In genomic region chr9:2559212-2560152, GRCh38 we compare ENCODE assay signal across 8 cellular contexts.
A peak's percentile ranks its signal among the peaks of the same experiment; 100 is the strongest.
DNase-seq lines count a peak whose midpoint lies in the region; ATAC-seq and TF ChIP-seq lines count a peak whose summit lies in the region.
"Had no signal": no experiment of that assay in that cellular context is flagged by ENCODE, and none has a peak within 500 bp of the region (broad histone marks: within the 10 kb centered on the region; RNA-seq: fewer than 3 reads in every experiment).

No MANE protein-coding gene starts in this region.

- H3K4me1 Mint-ChIP-seq in naive thymus-derived CD8-positive, alpha-beta T cell = no peaks in the 10 kb centered on the region
- H3K4me1 Mint-ChIP-seq in activated T-cell treated with anti-CD3 and anti-CD28 coated beads, Interleukin-2, amount 50 U/mL, for 4 hours (ENCODE audit: low read depth) = no peaks in the 10 kb centered on the region

- intact Hi-C loops in transverse colon (cut with DNase I; ENCODE audit: low total_unique reads) = no loop called here

- no peak overlapping the region for H3K4me3 Mint-ChIP-seq in naive thymus-derived CD8-positive, alpha-beta T cell
- H3K4me3 Mint-ChIP-seq in activated T-cell treated with anti-CD3 and anti-CD28 coated beads, Interleukin-2, amount 50 U/mL, for 4 hours = no peak overlapping the region

- no peak for TF ChIP-seq CTCF in transverse colon (IDR thresholded peaks at IDR 0.05)

- H3K9me3 Mint-ChIP-seq in naive thymus-derived CD8-positive, alpha-beta T cell = peaks cover 0 to 43% (median 13%) of the 10 kb centered on the region in 9 donors
- H3K9me3 Mint-ChIP-seq in activated T-cell treated with anti-CD3 and anti-CD28 coated beads, Interleukin-2, amount 50 U/mL, for 4 hours = peaks cover 19% of the 10 kb centered on the region

- POLR2A ChIA-PET in naive thymus-derived CD8-positive, alpha-beta T cell (lab: Charles Lee) = no interaction called here

- WGBS in transverse colon (ENCODE audit: low coverage in 1 of 2), 2 donors = 61 to 67% methylated on average over 3 to 5 of the region's 5 CpGs

- H3K27ac ChIP-seq in caudate nucleus (ENCODE audit: low read depth, low read length) (peak overlapping the region; percentile 39), transverse colon (peak overlapping the region in 3 of 4 donors; percentile 42 to 57 (median 50))
- H3K27ac ChIP-seq: VCaP had no signal

- no peak for TF ChIP-seq EP300 in transverse colon (IDR thresholded peaks at IDR 0.05; ENCODE audit: low read depth)

- in situ Hi-C loops in transverse colon (cut with MboI; ENCODE audit: low pct_ligation_motif_present in 1 of 4, low pct_unique_long_range_greater_than_20kb in 1 of 4, low sequenced_read_pairs in 3 of 4) = loop anchor here in 1 of 4 donors (10.0 kb wide), 1 partner anchor 55 kb away; no protein-coding TSS in a partner anchor

- no peaks in the 10 kb centered on the region for H3K27me3 ChIP-seq in transverse colon

- H3K9me3 ChIP-seq in transverse colon = no peaks in the 10 kb centered on the region

- peaks cover 8 to 15% (median 11%) of the 10 kb centered on the region in 4 donors for H3K4me1 ChIP-seq in transverse colon

- DNase-seq in M059J (ENCODE audit: low read depth) (peak; percentile 93), caudate nucleus (lab: John Stamatoyannopoulos, UW) (peak in 22 of 61 donors; percentile 1 to 47 (median 9)), left kidney (ENCODE audit: low read depth, low spot score) (peak; percentile 49), transverse colon (peak; percentile 43)
- DNase-seq in naive thymus-derived CD8-positive, alpha-beta T cell = no peak
- no peak for DNase-seq in activated T-cell treated with anti-CD3 and anti-CD28 coated beads, Interleukin-2, amount 50 U/mL, for 4 hours

- H3K36me3 ChIP-seq in transverse colon = no peaks in the 10 kb centered on the region

- TF ChIP-seq POLR2A in transverse colon (IDR thresholded peaks at IDR 0.05) = no peak

- no peak overlapping the region for H3K27ac Mint-ChIP-seq in naive thymus-derived CD8-positive, alpha-beta T cell

- ATAC-seq in naive thymus-derived CD8-positive, alpha-beta T cell = no peak
- ATAC-seq in activated T-cell treated with anti-CD3 and anti-CD28 coated beads, Interleukin-2, amount 50 U/mL, for 4 hours = no peak
- no peak for ATAC-seq in GM18907 (IDR thresholded peaks at IDR 0.05; ENCODE audit: unreplicated experiment)

- peaks cover 0 to 9% (median 5%) of the 10 kb centered on the region in 5 donors for H3K27me3 Mint-ChIP-seq in naive thymus-derived CD8-positive, alpha-beta T cell
- no peaks in the 10 kb centered on the region for H3K27me3 Mint-ChIP-seq in activated T-cell treated with anti-CD3 and anti-CD28 coated beads, Interleukin-2, amount 50 U/mL, for 4 hours (ENCODE audit: low read depth)

- H3K36me3 Mint-ChIP-seq in naive thymus-derived CD8-positive, alpha-beta T cell = peaks cover 0 to 12% (median 0%) of the 10 kb centered on the region in 3 donors
- no peaks in the 10 kb centered on the region for H3K36me3 Mint-ChIP-seq in activated T-cell treated with anti-CD3 and anti-CD28 coated beads, Interleukin-2, amount 50 U/mL, for 4 hours (ENCODE audit: insufficient read depth)

- H3K4me3 ChIP-seq in transverse colon = no peak overlapping the region

Comparison
In these comparisons a context has a peak if more than half of its experiments do, and no peak if none do; other contexts are left out.
1. DNase-seq: peak in M059J (single experiment), left kidney (single experiment) and transverse colon (single experiment); none in naive thymus-derived CD8-positive, alpha-beta T cell (0 of 10) and activated T-cell treated with anti-CD3 and anti-CD28 coated beads, Interleukin-2, amount 50 U/mL, for 4 hours (single experiment).